Comparison of ENCODE assay signal across 15 cellular contexts in genomic region chr17:45357364-45357997, GRCh38. TPM values are rescaled to one million over a fixed set of nuclear protein-coding genes. Genes with fewer than 3 reads are reported as not detected.
DNase-seq lines count a peak whose midpoint lies in the region; ATAC-seq, FAIRE-seq and TF ChIP-seq lines count a peak whose summit lies in the region.
"Had no signal": no experiment of that assay in that cellular context is flagged by ENCODE, and none has a peak within 500 bp of the region (broad histone marks: within the 10 kb centered on the region; RNA-seq: fewer than 3 reads in every experiment).

No MANE protein-coding gene starts in this region.

- TF ChIP-seq EP300 in GM12878 (IDR thresholded peaks at IDR 0.05; ENCODE audit: borderline replicate concordance in 1 of 2, control insufficient read depth in 1 of 2, low read depth in 2 of 2, low read length in 2 of 2), result peak; percentile 24 to 40; a peak in 1 of 4 replicates

- no peaks in the 10 kb centered on the region for H3K79me2 ChIP-seq in GM12878 (ENCODE audit: control insufficient read depth, insufficient read depth, low read length)

- peak overlapping the region; percentile 86 for H3K4me2 ChIP-seq in GM12878 (ENCODE audit: control insufficient read depth, insufficient read depth)
- H3K4me2 ChIP-seq: BLaER1 treated with 17β-estradiol and CSF1 and Interleukin-3, amounts not matched to agents 10 nM and 100 nM had no signal

- under 1% methylated on average over 5 of the region's 5 CpGs for WGBS in GM12878 (ENCODE audit: insufficient coverage, insufficient replicate concordance, low lambda C conversion rate, missing lambda C conversion rate)

- no peak overlapping the region for H3K4me3 Mint-ChIP-seq in stimulated activated naive CD8-positive, alpha-beta T cell treated with anti-CD3 and anti-CD28 coated beads, Interleukin-15, Interleukin-2, amounts not matched to agents 100 ng/mL and 50 ng/mL, for 24 hours
- H3K4me3 Mint-ChIP-seq: HFFc6 had no signal

- CTCF ChIA-PET in GM12878 (lab: Yijun Ruan, JAX), result interaction anchor here (0.6 to 2.7 kb wide), 14 partner anchors 12 to 208 kb away, joined by 3 to 9 read pairs (median 4); no protein-coding TSS in a partner anchor

- BruUV-seq in GM12878 (replicated peaks; lab: Mats Ljungman, UMichigan), result no TSS peak

- peaks cover 2% of the 10 kb centered on the region for H3K9me3 Mint-ChIP-seq in stimulated activated naive CD8-positive, alpha-beta T cell treated with anti-CD3 and anti-CD28 coated beads, Interleukin-15, Interleukin-2, amounts not matched to agents 100 ng/mL and 50 ng/mL, for 24 hours

- in situ Hi-C loops in GM12878 (cut with MboI), result no loop called here

- no peak overlapping the region for H3K4me3 ChIP-seq in GM12878
- H3K4me3 ChIP-seq: BLaER1 treated with 17β-estradiol and CSF1 and Interleukin-3, amounts not matched to agents 10 nM and 100 nM had no signal

- RAD21 ChIA-PET in GM12878 (lab: Charles Lee; ENCODE audit: unreplicated experiment), result interaction anchor here (0.6 to 3.2 kb wide), 15 partner anchors 16 to 149 kb away, joined by 3 to 22 read pairs (median 5); partner anchors contain the start of gene MAP3K14

- H3K36me3 ChIP-seq in GM12878 (ENCODE audit: control insufficient read depth in 2 of 2, insufficient read depth in 2 of 2, low read length in 1 of 2), result no peaks in the 10 kb centered on the region
- H3K36me3 ChIP-seq: BLaER1 treated with 17β-estradiol and CSF1 and Interleukin-3, amounts not matched to agents 10 nM and 100 nM had no signal

- peaks cover 24% of the 10 kb centered on the region for H3K4me1 Mint-ChIP-seq in stimulated activated naive CD8-positive, alpha-beta T cell treated with anti-CD3 and anti-CD28 coated beads, Interleukin-15, Interleukin-2, amounts not matched to agents 100 ng/mL and 50 ng/mL, for 24 hours (ENCODE audit: low read depth)

- peak; percentile 14; the same call in 1 of the 2 replicates for TF ChIP-seq RAD21 in GM12878 (IDR thresholded peaks at IDR 0.05; ENCODE audit: insufficient read depth, low read depth, low read length)

- DNase-seq in stimulated activated naive CD8-positive, alpha-beta T cell treated with anti-CD3 and anti-CD28 coated beads, Interleukin-15, Interleukin-2, amounts not matched to agents 100 U/mL and 50 U/mL, for 24 hours, result no peak
- DNase-seq in GM12878 (ENCODE audit: low read depth, low spot score), result peak; percentile 63
- no peak for DNase-seq in NCI-H69 (lab: John Stamatoyannopoulos, UW)
- DNase-seq in anterior cingulate cortex (lab: John Stamatoyannopoulos, UW), result no peak
- DNase-seq: HFFc6, Karpas-422, NCI-H1105 treated with DMSO at 0.1 percent for 48 hours, NCI-H187 treated with DMSO at 0.1 percent for 48 hours, NCI-H446, NCI-H748 treated with DMSO at 0.1 percent for 48 hours, SIG-M5 had no signal

- no peak for FAIRE-seq in GM12878 (lab: Jason Lieb, UNC)

- no peaks in the 10 kb centered on the region for H4K20me1 ChIP-seq in GM12878 (ENCODE audit: control insufficient read depth, insufficient read depth)
- H4K20me1 ChIP-seq: BLaER1 treated with 17β-estradiol and CSF1 and Interleukin-3, amounts not matched to agents 10 nM and 100 nM had no signal

- H3K27ac ChIP-seq in GM12878 (ENCODE audit: control insufficient read depth, insufficient read depth), result peak overlapping the region; percentile 91
- H3K27ac ChIP-seq: BLaER1 treated with 17β-estradiol and CSF1 and Interleukin-3, amounts not matched to agents 10 nM and 100 nM had no signal

- intact Hi-C loops in GM12878 (cut with micrococcal nuclease; ENCODE audit: unreplicated experiment), result loop anchor here (1.0 to 2.0 kb wide), 3 partner anchors 15 to 40 kb away; partner anchors contain the start of gene MAP3K14

- ATAC-seq in stimulated activated naive CD8-positive, alpha-beta T cell treated with anti-CD3 and anti-CD28 coated beads, Interleukin-15, Interleukin-2, amounts not matched to agents 100 U/mL and 50 U/mL, for 24 hours, result no peak
- ATAC-seq in GM21360 (IDR thresholded peaks at IDR 0.05; ENCODE audit: unreplicated experiment) (peak; percentile 59), GM12878 (peak; percentile 80), HG03045 (IDR thresholded peaks at IDR 0.05; ENCODE audit: unreplicated experiment) (no peak)

- H3K9ac ChIP-seq in GM12878 (ENCODE audit: control insufficient read depth, insufficient read depth, low read length), result no peak overlapping the region
- H3K9ac ChIP-seq: BLaER1 treated with 17β-estradiol and CSF1 and Interleukin-3, amounts not matched to agents 10 nM and 100 nM had no signal

- peak overlapping the region; percentile 2 for H3K27ac Mint-ChIP-seq in stimulated activated naive CD8-positive, alpha-beta T cell treated with anti-CD3 and anti-CD28 coated beads, Interleukin-15, Interleukin-2, amounts not matched to agents 100 ng/mL and 50 ng/mL, for 24 hours
- H3K27ac Mint-ChIP-seq: HFFc6 had no signal

- POLR2A ChIA-PET in GM12878 (lab: Charles Lee), result interaction anchor here (0.6 to 2.6 kb wide), 20 partner anchors 12 to 110 kb away, joined by 3 to 18 read pairs (median 4); partner anchors contain the start of gene MAP3K14

- H3K4me1 ChIP-seq in GM12878 (ENCODE audit: control insufficient read depth, insufficient read depth, low read length), result peaks cover 23% of the 10 kb centered on the region

- no peaks in the 10 kb centered on the region for H3K36me3 Mint-ChIP-seq in stimulated activated naive CD8-positive, alpha-beta T cell treated with anti-CD3 and anti-CD28 coated beads, Interleukin-15, Interleukin-2, amounts not matched to agents 100 ng/mL and 50 ng/mL, for 24 hours (ENCODE audit: low read depth)

- H3K27me3 ChIP-seq in GM12878 (replicated peaks in 1 of 2; ENCODE audit: control insufficient read depth in 2 of 2, insufficient read depth in 2 of 2, low read length in 1 of 2), result no peaks in the 10 kb centered on the region
- H3K27me3 ChIP-seq: BLaER1 treated with 17β-estradiol and CSF1 and Interleukin-3, amounts not matched to agents 10 nM and 100 nM had no signal

- SMC1A ChIA-PET in GM12878 (lab: Charles Lee; ENCODE audit: uncharacterized antibody, unreplicated experiment), result interaction anchor here (0.7 to 3.5 kb wide), 27 partner anchors 9 to 1009 kb away, joined by 3 to 47 read pairs (median 5); partner anchors contain the start of gene MAP3K14

- peak overlapping the region; percentile 59 for H2AFZ ChIP-seq in GM12878 (ENCODE audit: control insufficient read depth, low read depth, low read length)

- peaks cover 17% of the 10 kb centered on the region for H3K27me3 Mint-ChIP-seq in stimulated activated naive CD8-positive, alpha-beta T cell treated with anti-CD3 and anti-CD28 coated beads, Interleukin-15, Interleukin-2, amounts not matched to agents 100 ng/mL and 50 ng/mL, for 24 hours

- no peak for TF ChIP-seq POLR2A in GM12878 (IDR thresholded peaks at IDR 0.05; ENCODE audit: low read depth, low read length)

- peaks cover under 1% of the 10 kb centered on the region; the same call in 2 of the 3 replicates for H3K9me3 ChIP-seq in GM12878 (replicated peaks; ENCODE audit: control insufficient read depth, insufficient read depth, low read length)

- TF ChIP-seq CTCF in GM12878 (IDR thresholded peaks at IDR 0.05 in 2 of 3, conservative IDR thresholded peaks at IDR 0.05 in 1 of 3; ENCODE audit: control insufficient read depth in 2 of 3, extremely low read depth in 1 of 3, insufficient read depth in 1 of 3, low read depth in 3 of 3, low read length in 3 of 3), result no peak

TF ChIP-seq in GM12878, 131 proteins besides CTCF, POLR2A, EP300 and RAD21 (continues in another document):
- TF ChIP-seq USF2 (IDR thresholded peaks at IDR 0.05; ENCODE audit: borderline replicate concordance, low read depth, low read length), result no peak
- no peak for TF ChIP-seq ELK1 (IDR thresholded peaks at IDR 0.05; ENCODE audit: low read depth, low read length)
- no peak for TF ChIP-seq HCFC1 (IDR thresholded peaks at IDR 0.05; ENCODE audit: low read length)
- TF ChIP-seq MYB (IDR thresholded peaks at IDR 0.05; ENCODE audit: borderline replicate concordance, low read depth, low read length), result no peak
- TF ChIP-seq EED (IDR thresholded peaks at IDR 0.05; ENCODE audit: low read depth), result peak; percentile 61; the same call in 1 of the 2 replicates

RNA-seq across cellular contexts. Expression of gene MAP3K14, which starts 40.7 kb away (rescaled TPM):
- 26.9 and 29.0 TPM in 2 replicates for total RNA-seq in GM12878 (2013; cell fraction: nucleolus; rRNA removed)
- total RNA-seq in GM12878 (2014; rRNA removed) (18.0 and 21.2 TPM in 2 replicates), GM12878 (2014; rRNA removed; fragmentation: Illumina TruSeq; extraction: Trizol) (7.5 and 9.3 TPM in 2 replicates), GM12878 (2021) (33.3 and 35.9 TPM in 2 replicates)
- polyA plus RNA-seq in GM12878 (2011; ENCODE audit: low read depth), result 7.5 TPM
- polyA plus RNA-seq in GM12878 (2011; rRNA removed) (4.8 and 12.4 TPM in 2 replicates), GM12878 (2014; fragmentation: Illumina TruSeq; extraction: Trizol) (6.7 and 18.2 TPM in 2 replicates), GM12878 (2014; fragmentation: Nextera tagmentation; extraction: Ambion mirVana) (1 to 10 TPM; 2.1 to 4.5 TPM), GM12878 (2014; rRNA removed) (23.9 and 24.4 TPM in 2 replicates), GM12878 (2016; fragmentation: Nextera tagmentation; extraction: Ambion mirVana) (10 to 100 TPM; 23.2 to 25.1 TPM)
- 16.6 and 19.6 TPM in 2 replicates for polyA plus RNA-seq in GM12878 (2011; cell fraction: cytosol; rRNA removed)
- polyA plus RNA-seq in GM12878 (2011; cell fraction: nucleus; rRNA removed), result 24.6 and 35.3 TPM in 2 replicates
- polyA plus RNA-seq in GM12878 (2012), result 17.1 and 17.4 TPM in 2 replicates
- 9.2 and 17.2 TPM in 2 replicates for polyA minus RNA-seq in GM12878 (2011; rRNA and poly(A)+ RNA removed)
- polyA minus RNA-seq in GM12878 (2011; cell fraction: cytosol; rRNA and poly(A)+ RNA removed), result 6.3 and 8.7 TPM in 2 replicates
- polyA minus RNA-seq in GM12878 (2011; cell fraction: nucleus; rRNA and poly(A)+ RNA removed), result 5.9 and 10.3 TPM in 2 replicates

Comparison
In these comparisons a context has a peak if more than half of its experiments do, and no peak if none do; other contexts are left out.
1. ATAC-seq: peak in GM21360 (single experiment) and GM12878 (single experiment); none in stimulated activated naive CD8-positive, alpha-beta T cell treated with anti-CD3 and anti-CD28 coated beads, Interleukin-15, Interleukin-2, amounts not matched to agents 100 U/mL and 50 U/mL, for 24 hours (single experiment) and HG03045 (single experiment).